8 cellular contexts compared by ENCODE assay signal in genomic region chr2:206160124-206160806, GRCh38. TPM values are rescaled to one million over a fixed set of nuclear protein-coding genes. Genes with fewer than 3 reads are reported as not detected.
DNase-seq lines count a peak whose midpoint lies in the region; ATAC-seq and TF ChIP-seq lines count a peak whose summit lies in the region.

No MANE protein-coding gene starts in this region.

- H3K4me1 Mint-ChIP-seq in CD4-positive, CD25-positive, alpha-beta regulatory T cell, result peaks cover 32 to 65% (median 53%) of the 10 kb centered on the region in 4 donors
- H3K4me1 Mint-ChIP-seq in effector memory CD8-positive, alpha-beta T cell (ENCODE audit: low read depth in 2 of 2), result peaks cover 22 to 40% of the 10 kb centered on the region in 2 donors

- H3K4me3 Mint-ChIP-seq in CD4-positive, CD25-positive, alpha-beta regulatory T cell, result peak overlapping the region; percentile 97 to 100 (median 98)
- H3K4me3 Mint-ChIP-seq in effector memory CD8-positive, alpha-beta T cell, result peak overlapping the region; percentile 96 to 97

- peak overlapping the region; percentile 93 for H3K4me3 ChIP-seq in CD4-positive, CD25-positive, alpha-beta regulatory T cell (ENCODE audit: low read depth, low read length)
- peak overlapping the region; percentile 97 for H3K4me3 ChIP-seq in mononuclear cell (ENCODE audit: low read length)

- H3K27me3 Mint-ChIP-seq in CD4-positive, CD25-positive, alpha-beta regulatory T cell, result no peaks in the 10 kb centered on the region
- H3K27me3 Mint-ChIP-seq in effector memory CD8-positive, alpha-beta T cell, result no peaks in the 10 kb centered on the region

- DNase-seq in CD4-positive, CD25-positive, alpha-beta regulatory T cell, result no peak
- no peak for DNase-seq in effector memory CD8-positive, alpha-beta T cell
- DNase-seq in NOMO-1 treated with DMSO at 0.1 percent for 48 hours (lab: John Stamatoyannopoulos, UW; ENCODE audit: unreplicated experiment) (no peak), cerebellar cortex (ENCODE audit: low spot score) (no peak)

- H3K27ac ChIP-seq in CD4-positive, CD25-positive, alpha-beta regulatory T cell (ENCODE audit: insufficient read depth, low read length, poor library complexity, severe bottlenecking), result peak overlapping the region; percentile 93

- no peaks in the 10 kb centered on the region for H3K27me3 ChIP-seq in CD4-positive, CD25-positive, alpha-beta regulatory T cell (ENCODE audit: control insufficient read depth, insufficient read depth, low read length)
- no peaks in the 10 kb centered on the region for H3K27me3 ChIP-seq in mononuclear cell (ENCODE audit: insufficient read depth, low read length)

- peak overlapping the region; percentile 98 to 100 (median 99) for H3K27ac Mint-ChIP-seq in CD4-positive, CD25-positive, alpha-beta regulatory T cell
- H3K27ac Mint-ChIP-seq in effector memory CD8-positive, alpha-beta T cell, result peak overlapping the region; percentile 98

- H3K36me3 ChIP-seq in CD4-positive, CD25-positive, alpha-beta regulatory T cell (ENCODE audit: control insufficient read depth, insufficient read depth, low read length), result peaks cover 27% of the 10 kb centered on the region

- peak in 1 of 2 donors; percentile 47 for ATAC-seq in CD4-positive, CD25-positive, alpha-beta regulatory T cell (ENCODE audit: low read depth in 2 of 2)
- peak; percentile 57 for ATAC-seq in GM19023 (IDR thresholded peaks at IDR 0.05; ENCODE audit: unreplicated experiment)
- peak; percentile 46 for ATAC-seq in HG03135 (IDR thresholded peaks at IDR 0.05; ENCODE audit: unreplicated experiment)
- ATAC-seq in SK-N-SH treated with all-trans-retinoic acid at 6 μM for 48 hours, result peak; percentile 7
- peak; percentile 60 for ATAC-seq in effector memory CD8-positive, alpha-beta T cell (replicated peaks)

- H3K36me3 Mint-ChIP-seq in CD4-positive, CD25-positive, alpha-beta regulatory T cell, result peaks cover 26% of the 10 kb centered on the region
- H3K36me3 Mint-ChIP-seq in effector memory CD8-positive, alpha-beta T cell (ENCODE audit: insufficient read depth), result peaks cover 59% of the 10 kb centered on the region

- peaks cover 0 to 2% (median 0%) of the 10 kb centered on the region in 7 donors for H3K9me3 Mint-ChIP-seq in CD4-positive, CD25-positive, alpha-beta regulatory T cell
- no peaks in the 10 kb centered on the region for H3K9me3 Mint-ChIP-seq in effector memory CD8-positive, alpha-beta T cell

- peaks cover 36% of the 10 kb centered on the region for H3K4me1 ChIP-seq in CD4-positive, CD25-positive, alpha-beta regulatory T cell (ENCODE audit: control insufficient read depth, insufficient read depth, low read length, poor library complexity, severe bottlenecking)
- peaks cover 34% of the 10 kb centered on the region for H3K4me1 ChIP-seq in mononuclear cell (ENCODE audit: insufficient read depth, low read length)

- no peaks in the 10 kb centered on the region for H3K9me3 ChIP-seq in CD4-positive, CD25-positive, alpha-beta regulatory T cell (ENCODE audit: control insufficient read depth in 2 of 2, low read length in 2 of 2)
- no peaks in the 10 kb centered on the region for H3K9me3 ChIP-seq in mononuclear cell (ENCODE audit: low read depth, low read length)

TF ChIP-seq in SK-N-SH treated with all-trans-retinoic acid at 6 μM for 48 hours, 23 proteins besides CTCF, POLR2A, EP300 and RAD21:
- TF ChIP-seq RARB (CRISPR knock-in tag; IDR thresholded peaks at IDR 0.05) (no peak), BACH2 (CRISPR knock-in tag; IDR thresholded peaks at IDR 0.05; ENCODE audit: borderline replicate concordance) (no peak), ZC3H10 (CRISPR knock-in tag; IDR thresholded peaks at IDR 0.05) (no peak), ARNTL (CRISPR knock-in tag; IDR thresholded peaks at IDR 0.05; ENCODE audit: borderline replicate concordance, low read depth) (no peak), TSHZ2 (CRISPR knock-in tag; IDR thresholded peaks at IDR 0.05) (no peak), ZFP30 (CRISPR knock-in tag; IDR thresholded peaks at IDR 0.05) (no peak), ZNF70 (CRISPR knock-in tag; IDR thresholded peaks at IDR 0.05) (no peak), ISL1 (CRISPR knock-in tag; IDR thresholded peaks at IDR 0.05) (no peak), CSRNP3 (CRISPR knock-in tag; IDR thresholded peaks at IDR 0.05) (no peak), SNAI2 (CRISPR knock-in tag; IDR thresholded peaks at IDR 0.05) (no peak), ESRRG (CRISPR knock-in tag; IDR thresholded peaks at IDR 0.05) (no peak), PATZ1 (CRISPR knock-in tag; IDR thresholded peaks at IDR 0.05; ENCODE audit: borderline replicate concordance) (no peak), ZNF565 (CRISPR knock-in tag; conservative IDR thresholded peaks at IDR 0.05; ENCODE audit: low read depth) (no peak), CSDC2 (CRISPR knock-in tag; IDR thresholded peaks at IDR 0.05) (no peak), TCF4 (CRISPR knock-in tag; IDR thresholded peaks at IDR 0.05; ENCODE audit: borderline replicate concordance) (no peak)
- TF ChIP-seq, protein P1, sequence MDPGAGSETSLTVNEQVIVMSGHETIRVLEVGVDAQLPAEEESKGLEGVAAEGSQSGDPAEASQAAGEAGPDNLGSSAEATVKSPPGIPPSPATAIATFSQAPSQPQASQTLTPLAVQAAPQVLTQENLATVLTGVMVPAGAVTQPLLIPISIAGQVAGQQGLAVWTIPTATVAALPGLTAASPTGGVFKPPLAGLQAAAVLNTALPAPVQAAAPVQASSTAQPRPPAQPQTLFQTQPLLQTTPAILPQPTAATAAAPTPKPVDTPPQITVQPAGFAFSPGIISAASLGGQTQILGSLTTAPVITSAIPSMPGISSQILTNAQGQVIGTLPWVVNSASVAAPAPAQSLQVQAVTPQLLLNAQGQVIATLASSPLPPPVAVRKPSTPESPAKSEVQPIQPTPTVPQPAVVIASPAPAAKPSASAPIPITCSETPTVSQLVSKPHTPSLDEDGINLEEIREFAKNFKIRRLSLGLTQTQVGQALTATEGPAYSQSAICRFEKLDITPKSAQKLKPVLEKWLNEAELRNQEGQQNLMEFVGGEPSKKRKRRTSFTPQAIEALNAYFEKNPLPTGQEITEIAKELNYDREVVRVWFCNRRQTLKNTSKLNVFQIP (CRISPR knock-in tag; IDR thresholded peaks at IDR 0.05; ENCODE audit: borderline replicate concordance, low read depth), result no peak

RNA-seq across cellular contexts. Expression of gene EEF1B2, which starts 0.6 kb away (rescaled TPM):
- total RNA-seq in CD4-positive, CD25-positive, alpha-beta regulatory T cell, result 511 TPM
- 1,000 to 10,000 TPM in 2 of 4 donors, 100 to 1,000 TPM in 2; 527 to 1,183 (median 902) TPM for polyA plus RNA-seq in CD4-positive, CD25-positive, alpha-beta regulatory T cell
- 883 TPM for total RNA-seq in mononuclear cell

RNA-seq across cellular contexts. Expression of gene NDUFS1, which starts 1.0 kb away (rescaled TPM):
- total RNA-seq in CD4-positive, CD25-positive, alpha-beta regulatory T cell, result 33.9 TPM
- polyA plus RNA-seq in CD4-positive, CD25-positive, alpha-beta regulatory T cell, result 10 to 100 TPM; 36.3 to 51.5 (median 45.0) TPM
- 41.1 TPM for total RNA-seq in mononuclear cell
